Comparison of ENCODE assay signal across 21 cellular contexts in genomic region chr1:91585982-91586381, GRCh38.
DNase-seq lines count a peak whose midpoint lies in the region; TF ChIP-seq lines count a peak whose summit lies in the region.
"Had no signal": no experiment of that assay in that cellular context is flagged by ENCODE, and none has a peak within 500 bp of the region (broad histone marks: within the 10 kb centered on the region; RNA-seq: fewer than 3 reads in every experiment).

No MANE protein-coding gene starts in this region.

- no peaks in the 10 kb centered on the region for H3K36me3 ChIP-seq in WERI-Rb-1
- H3K36me3 ChIP-seq: gastroesophageal sphincter, thoracic aorta had no signal

- no peak for TF ChIP-seq CTCF in WERI-Rb-1 (IDR thresholded peaks at IDR 0.05; ENCODE audit: low read depth, low read length)

- no peak overlapping the region for H3K4me3 ChIP-seq in WERI-Rb-1 (ENCODE audit: low read depth, low read length)
- H3K4me3 ChIP-seq: dorsolateral prefrontal cortex, gastroesophageal sphincter, thoracic aorta had no signal

- no peak overlapping the region for H3K27ac ChIP-seq in WERI-Rb-1
- H3K27ac ChIP-seq: dorsolateral prefrontal cortex, KMS-11, thoracic aorta had no signal

- DNase-seq in Daoy (ENCODE audit: low read depth) (peak; percentile 59), NCI-H69 (lab: John Stamatoyannopoulos, UW) (peak; percentile 51), glomerular visceral epithelial cell (ENCODE audit: extremely low spot score) (peak; percentile 96), renal cortical epithelial cell (ENCODE audit: low read depth) (peak; percentile 98), WERI-Rb-1 (no peak), NCI-H748 treated with DMSO at 0.1 percent for 48 hours (lab: John Stamatoyannopoulos, UW) (no peak)
- no peak for DNase-seq in activated effector memory CD4-positive, alpha-beta T cell treated with Interleukin-2 at 50 U/mL for 16 hours
- DNase-seq: activated CD4-positive, alpha-beta memory T cell treated with anti-CD3 and anti-CD28 coated beads for 36 hours; activated CD4-positive, CD25-positive, alpha-beta regulatory T cell; activated T-cell treated with anti-CD3 and anti-CD28 coated beads for 4 hours; caudate nucleus; CD8-positive, alpha-beta memory T cell; DMS79; dorsolateral prefrontal cortex; NCI-H1048; NCI-H2029; NCI-H345; T-helper 2 cell had no signal

- peaks cover 2% of the 10 kb centered on the region for H3K9me3 ChIP-seq in WERI-Rb-1 (ENCODE audit: severe bottlenecking)
- H3K9me3 ChIP-seq: gastroesophageal sphincter, thoracic aorta had no signal

- no peaks in the 10 kb centered on the region for H3K27me3 ChIP-seq in WERI-Rb-1 (ENCODE audit: insufficient read depth, low read depth, severe bottlenecking)
- H3K27me3 ChIP-seq: gastroesophageal sphincter had no signal

Comparison
In these comparisons a context has a peak if more than half of its experiments do, and no peak if none do; other contexts are left out.
1. DNase-seq: peak in Daoy (single experiment), NCI-H69 (single experiment), glomerular visceral epithelial cell (single experiment) and renal cortical epithelial cell (single experiment); none in WERI-Rb-1 (single experiment), NCI-H748 treated with DMSO at 0.1 percent for 48 hours (single experiment) and activated effector memory CD4-positive, alpha-beta T cell treated with Interleukin-2 at 50 U/mL for 16 hours (single experiment).